ENCODE assay signal across 18 cellular contexts in genomic region chr7:15891151-15891842, GRCh38.
DNase-seq lines count a peak whose midpoint lies in the region; TF ChIP-seq lines count a peak whose summit lies in the region.
"Had no signal": no experiment of that assay in that cellular context is flagged by ENCODE, and none has a peak within 500 bp of the region (broad histone marks: within the 10 kb centered on the region; RNA-seq: fewer than 3 reads in every experiment).

No MANE protein-coding gene starts in this region.

- no peak overlapping the region for H2AFZ ChIP-seq in neural progenitor cell (replicated peaks)

- H3K79me2 ChIP-seq in neural progenitor cell (ENCODE audit: low read depth), result no peaks in the 10 kb centered on the region

- H3K4me3 ChIP-seq in neural progenitor cell, result no peak overlapping the region
- H3K4me3 ChIP-seq: SK-N-MC, upper lobe of right lung had no signal

- no peaks in the 10 kb centered on the region for H3K36me3 Mint-ChIP-seq in neural progenitor cell
- H3K36me3 Mint-ChIP-seq: activated CD8-positive, alpha-beta memory T cell treated with anti-CD3 and anti-CD28 coated beads, Interleukin-2, amount 10 ng/mL, durations not matched to agents 7 days and 5 days; stimulated activated effector memory CD8-positive, alpha-beta T cell treated with anti-CD3 and anti-CD28 coated beads, Interleukin-12 subunit alpha, Interleukin-12 subunit beta, amount 100 ng/mL, for 72 hours had no signal

- no peaks in the 10 kb centered on the region for H3K36me3 ChIP-seq in neural progenitor cell
- H3K36me3 ChIP-seq: upper lobe of right lung had no signal

- no peaks in the 10 kb centered on the region for H3K9me3 Mint-ChIP-seq in neural progenitor cell

- H3K4me2 ChIP-seq in neural progenitor cell, result no peak overlapping the region

- H3K4me1 Mint-ChIP-seq in neural progenitor cell, result no peaks in the 10 kb centered on the region
- H3K4me1 Mint-ChIP-seq: activated CD8-positive, alpha-beta memory T cell treated with anti-CD3 and anti-CD28 coated beads, Interleukin-2, amount 10 ng/mL, durations not matched to agents 7 days and 5 days; stimulated activated effector memory CD8-positive, alpha-beta T cell treated with anti-CD3 and anti-CD28 coated beads, Interleukin-12 subunit alpha, Interleukin-12 subunit beta, amount 100 ng/mL, for 72 hours had no signal

- no peaks in the 10 kb centered on the region for H3K27me3 Mint-ChIP-seq in neural progenitor cell (ENCODE audit: insufficient read depth, low read depth)
- H3K27me3 Mint-ChIP-seq: activated CD8-positive, alpha-beta memory T cell treated with anti-CD3 and anti-CD28 coated beads, Interleukin-2, amount 10 ng/mL, durations not matched to agents 7 days and 5 days had no signal

- no peak overlapping the region for H3K9ac ChIP-seq in neural progenitor cell

- no peak for TF ChIP-seq CTCF in neural progenitor cell (IDR thresholded peaks at IDR 0.05)

- peak; percentile 7 for DNase-seq in NOMO-1 treated with DMSO at 0.1 percent for 48 hours (lab: John Stamatoyannopoulos, UW; ENCODE audit: unreplicated experiment)
- DNase-seq in NOMO-1 treated with dmso at 0.1 percent for 144 hours (lab: John Stamatoyannopoulos, UW; ENCODE audit: unreplicated experiment), result no peak
- DNase-seq in SW480 (ENCODE audit: low spot score), result peak; percentile 16
- DNase-seq in fibroblast of peridontal ligament (ENCODE audit: extremely low read depth), result peak; percentile 46
- DNase-seq in smooth muscle cell of the brain vasculature (ENCODE audit: low read depth, low spot score), result peak; percentile 6
- DNase-seq in neural progenitor cell (ENCODE audit: low spot score), result no peak
- DNase-seq in NCI-H2196 treated with DMSO at 0.1 percent for 48 hours (lab: John Stamatoyannopoulos, UW; ENCODE audit: unreplicated experiment), result no peak
- no peak for DNase-seq in activated CD4-positive, alpha-beta T cell treated with anti-CD3 and anti-CD28 coated beads for 4 hours
- DNase-seq: activated CD8-positive, alpha-beta memory T cell treated with anti-CD3 and anti-CD28 coated beads, Interleukin-2, amount 10 ng/mL, durations not matched to agents 7 days and 5 days; activated gamma-delta T cell treated with Interleukin-2 at 50 U/mL for 16 hours; hippocampal formation; left ventricle myocardium superior; NCI-H1417 treated with DMSO at 0.1 percent for 48 hours; upper lobe of right lung had no signal

- H3K27ac Mint-ChIP-seq in neural progenitor cell, result no peak overlapping the region
- H3K27ac Mint-ChIP-seq: activated CD8-positive, alpha-beta memory T cell treated with anti-CD3 and anti-CD28 coated beads, Interleukin-2, amount 10 ng/mL, durations not matched to agents 7 days and 5 days; stimulated activated effector memory CD8-positive, alpha-beta T cell treated with anti-CD3 and anti-CD28 coated beads, Interleukin-12 subunit alpha, Interleukin-12 subunit beta, amount 100 ng/mL, for 72 hours had no signal

- no peaks in the 10 kb centered on the region for H3K9me3 ChIP-seq in neural progenitor cell (ENCODE audit: low read depth)
- H3K9me3 ChIP-seq: upper lobe of right lung had no signal

- H3F3A ChIP-seq in neural progenitor cell (ENCODE audit: low read depth), result no peaks in the 10 kb centered on the region

- no peaks in the 10 kb centered on the region for H3K4me1 ChIP-seq in neural progenitor cell
- H3K4me1 ChIP-seq: upper lobe of right lung had no signal

- no peaks in the 10 kb centered on the region for H4K20me1 ChIP-seq in neural progenitor cell (ENCODE audit: low read depth)

- H3K4me3 Mint-ChIP-seq in neural progenitor cell, result no peak overlapping the region
- H3K4me3 Mint-ChIP-seq: activated CD8-positive, alpha-beta memory T cell treated with anti-CD3 and anti-CD28 coated beads, Interleukin-2, amount 10 ng/mL, durations not matched to agents 7 days and 5 days; stimulated activated effector memory CD8-positive, alpha-beta T cell treated with anti-CD3 and anti-CD28 coated beads, Interleukin-12 subunit alpha, Interleukin-12 subunit beta, amount 100 ng/mL, for 72 hours had no signal

- H3K27ac ChIP-seq in neural progenitor cell, result no peak overlapping the region
- H3K27ac ChIP-seq: 22Rv1, SK-N-MC, upper lobe of right lung, VCaP had no signal

- no peaks in the 10 kb centered on the region for H3K27me3 ChIP-seq in neural progenitor cell
- H3K27me3 ChIP-seq: upper lobe of right lung had no signal

Comparison
In these comparisons a context has a peak if more than half of its experiments do, and no peak if none do; other contexts are left out.
1. DNase-seq: peak in NOMO-1 treated with DMSO at 0.1 percent for 48 hours (single experiment), SW480 (single experiment), fibroblast of peridontal ligament (single experiment) and smooth muscle cell of the brain vasculature (single experiment); none in NOMO-1 treated with dmso at 0.1 percent for 144 hours (single experiment), neural progenitor cell (single experiment), NCI-H2196 treated with DMSO at 0.1 percent for 48 hours (single experiment) and activated CD4-positive, alpha-beta T cell treated with anti-CD3 and anti-CD28 coated beads for 4 hours (0 of 2).